Comparison of ENCODE assay signal across 26 cellular contexts in genomic region chr3:171691485-171691884, GRCh38.
DNase-seq lines count a peak whose midpoint lies in the region; ATAC-seq, FAIRE-seq and TF ChIP-seq lines count a peak whose summit lies in the region.
"Had no signal": no experiment of that assay in that cellular context is flagged by ENCODE, and none has a peak within 500 bp of the region (broad histone marks: within the 10 kb centered on the region; RNA-seq: fewer than 3 reads in every experiment).

No MANE protein-coding gene starts in this region.

- DNase-seq in IMR-90 (no peak), NCI-H1105 (lab: John Stamatoyannopoulos, UW) (no peak), H54 (ENCODE audit: insufficient read length, low spot score) (no peak)
- DNase-seq in activated CD4-positive, alpha-beta T cell treated with anti-CD3 and anti-CD28 coated beads, Interleukin-2, amount 10 ng/mL, durations not matched to agents 24 days and 14 days, result no peak
- DNase-seq: 8988T; ACHN; BE2C; C1 segment of cervical spinal cord; CD4-positive, alpha-beta memory T cell; CD4-positive, CD25-positive, alpha-beta regulatory T cell; CD8-positive, alpha-beta memory T cell; COR-L47; DMS 273 treated with DMSO at 0.1 percent for 48 hours; DMS153; DMS79 treated with DMSO at 0.1 percent for 48 hours; GDM1 had no signal

- TF ChIP-seq CTCF in IMR-90 (conservative IDR thresholded peaks at IDR 0.05; ENCODE audit: low read depth, low read length) (no peak), neutrophil (IDR thresholded peaks at IDR 0.05) (no peak)

- no peaks in the 10 kb centered on the region for H3K79me1 ChIP-seq in IMR-90 (ENCODE audit: low read depth in 1 of 2, low read length in 2 of 2)

- H3K23ac ChIP-seq in IMR-90 (ENCODE audit: low read depth, low read length), result no peak overlapping the region

- H2AK5ac ChIP-seq in IMR-90 (ENCODE audit: low read depth, low read length), result no peak overlapping the region

- H3K9me3 ChIP-seq in IMR-90 (ENCODE audit: control insufficient read depth, insufficient read depth, low read length) (no peaks in the 10 kb centered on the region), neutrophil (no peaks in the 10 kb centered on the region)
- H3K9me3 ChIP-seq: BE2C, BLaER1 had no signal

- H3K4me2 ChIP-seq in IMR-90 (ENCODE audit: low read depth, low read length), result no peak overlapping the region
- H3K4me2 ChIP-seq: BLaER1 had no signal

- H3K4me3 ChIP-seq in IMR-90 (ENCODE audit: insufficient read depth, low read depth, low read length) (no peak overlapping the region), neutrophil (ENCODE audit: low read depth in 1 of 2, low read length in 1 of 2) (no peak overlapping the region)
- H3K4me3 ChIP-seq: BLaER1, GM12878 had no signal

- TF ChIP-seq POLR2A in IMR-90 (IDR thresholded peaks at IDR 0.05; ENCODE audit: low read depth, low read length) (no peak), H54 (IDR thresholded peaks at IDR 0.05; ENCODE audit: low read depth, low read length) (no peak)

- H2AFZ ChIP-seq in IMR-90 (replicated peaks; ENCODE audit: low read length, poor library complexity), result no peak overlapping the region

- no peak overlapping the region for H3K4me3 Mint-ChIP-seq in activated CD4-positive, alpha-beta T cell treated with anti-CD3 and anti-CD28 coated beads, Interleukin-2, amount 10 ng/mL, durations not matched to agents 24 days and 14 days
- H3K4me3 Mint-ChIP-seq: CD4-positive, alpha-beta memory T cell; CD4-positive, CD25-positive, alpha-beta regulatory T cell; CD8-positive, alpha-beta memory T cell had no signal

- no peak overlapping the region for H2AK9ac ChIP-seq in IMR-90 (replicated peaks; ENCODE audit: low read depth, low read length, poor library complexity)

- H2BK5ac ChIP-seq in IMR-90 (ENCODE audit: low read depth, low read length, poor library complexity, severe bottlenecking), result no peak overlapping the region

- H4K91ac ChIP-seq in IMR-90 (ENCODE audit: insufficient read depth, low read depth, low read length), result no peak overlapping the region

- no peaks in the 10 kb centered on the region for H3K36me3 Mint-ChIP-seq in activated CD4-positive, alpha-beta T cell treated with anti-CD3 and anti-CD28 coated beads, Interleukin-2, amount 10 ng/mL, durations not matched to agents 24 days and 14 days (ENCODE audit: low read depth)
- H3K36me3 Mint-ChIP-seq: CD4-positive, CD25-positive, alpha-beta regulatory T cell; CD8-positive, alpha-beta memory T cell had no signal

- H2BK20ac ChIP-seq in IMR-90 (ENCODE audit: low read depth, low read length), result no peak overlapping the region

- intact Hi-C loops in IMR-90 (cut with micrococcal nuclease), result no loop called here
- intact Hi-C loops in activated CD4-positive, alpha-beta T cell treated with anti-CD3 and anti-CD28 coated beads, Interleukin-2, amount 10 ng/mL, durations not matched to agents 24 days and 14 days (cut with micrococcal nuclease), result no loop called here

- H3K27ac ChIP-seq in IMR-90 (ENCODE audit: insufficient read depth, low read length) (no peak overlapping the region), neutrophil (peak overlapping the region; percentile 68)
- H3K27ac ChIP-seq: BLaER1 had no signal

- H3K9me1 ChIP-seq in IMR-90 (ENCODE audit: insufficient read depth, low read length), result no peaks in the 10 kb centered on the region

- TF ChIP-seq RAD21 in IMR-90 (IDR thresholded peaks at IDR 0.05; ENCODE audit: low read length), result no peak

- peaks cover 1% of the 10 kb centered on the region; the same call in 1 of the 2 replicates for H3K4me1 ChIP-seq in IMR-90 (ENCODE audit: control insufficient read depth, insufficient read depth, low read length)
- H3K4me1 ChIP-seq in neutrophil (ENCODE audit: control insufficient read depth in 1 of 2, insufficient read depth in 1 of 2, low read depth in 1 of 2, low read length in 1 of 2), result peaks cover 5 to 10% of the 10 kb centered on the region in 2 experiments

- no peak overlapping the region for H3K4ac ChIP-seq in IMR-90 (ENCODE audit: low read depth, low read length)

- no TSS peak for BruUV-seq in IMR-90 (replicated peaks; lab: Mats Ljungman, UMichigan)

- POLR2A ChIA-PET in IMR-90 (lab: Charles Lee; ENCODE audit: unreplicated experiment), result no interaction called here

- no peak overlapping the region for H3K18ac ChIP-seq in IMR-90 (ENCODE audit: low read depth, low read length)

- no peak overlapping the region for H3K14ac ChIP-seq in IMR-90 (replicated peaks; ENCODE audit: low read depth, low read length)

- no peak overlapping the region for H4K8ac ChIP-seq in IMR-90 (ENCODE audit: low read depth in 2 of 2, low read length in 2 of 2)

- WGBS in IMR-90 (ENCODE audit: extremely low coverage in 2 of 2, insufficient read length in 1 of 2), 2 experiments, result no CpG with 5 or more reads among the region's 1 CpG

- in situ Hi-C loops in IMR-90 (cut with MboI; ENCODE audit: low sequenced_read_pairs), result no loop called here

- peak; percentile 3 for FAIRE-seq in G401.6 (lab: Jason Lieb, UNC)
- peak; percentile 75 for FAIRE-seq in colon (lab: Jason Lieb, UNC)
- no peak for FAIRE-seq in H54 (lab: Jason Lieb, UNC)
- FAIRE-seq: A204.1, GM12878, GM12892, GM18507 had no signal

- H2BK120ac ChIP-seq in IMR-90 (ENCODE audit: low read depth, low read length), result no peak overlapping the region

- no peaks in the 10 kb centered on the region for H3K9me3 Mint-ChIP-seq in activated CD4-positive, alpha-beta T cell treated with anti-CD3 and anti-CD28 coated beads, Interleukin-2, amount 10 ng/mL, durations not matched to agents 24 days and 14 days
- H3K9me3 Mint-ChIP-seq: CD14-positive monocyte; CD8-positive, alpha-beta memory T cell had no signal

- 0 out of 2 replicates have a peak, but pooled peaks cover 3% of the 10 kb centered on the region for H3K36me3 ChIP-seq in IMR-90 (ENCODE audit: control insufficient read depth, insufficient read depth, low read length)
- H3K36me3 ChIP-seq in neutrophil, result peaks cover 70% of the 10 kb centered on the region
- H3K36me3 ChIP-seq: BE2C, BLaER1 had no signal

- H3K27me3 ChIP-seq in IMR-90 (ENCODE audit: control insufficient read depth, insufficient read depth, low read length), result no peaks in the 10 kb centered on the region
- no peaks in the 10 kb centered on the region for H3K27me3 ChIP-seq in neutrophil
- H3K27me3 ChIP-seq: BE2C, BLaER1 had no signal

- H3K27me3 Mint-ChIP-seq in activated CD4-positive, alpha-beta T cell treated with anti-CD3 and anti-CD28 coated beads, Interleukin-2, amount 10 ng/mL, durations not matched to agents 24 days and 14 days, result peaks cover 12% of the 10 kb centered on the region

- no peaks in the 10 kb centered on the region for H4K20me1 ChIP-seq in IMR-90 (ENCODE audit: insufficient read depth, low read length)
- H4K20me1 ChIP-seq: BLaER1 had no signal

- no peak overlapping the region for H2BK15ac ChIP-seq in IMR-90 (ENCODE audit: low read depth, low read length)

- no peak overlapping the region for H3K27ac Mint-ChIP-seq in activated CD4-positive, alpha-beta T cell treated with anti-CD3 and anti-CD28 coated beads, Interleukin-2, amount 10 ng/mL, durations not matched to agents 24 days and 14 days
- H3K27ac Mint-ChIP-seq: CD4-positive, alpha-beta memory T cell; CD4-positive, CD25-positive, alpha-beta regulatory T cell; CD8-positive, alpha-beta memory T cell had no signal

- H3K4me1 Mint-ChIP-seq in activated CD4-positive, alpha-beta T cell treated with anti-CD3 and anti-CD28 coated beads, Interleukin-2, amount 10 ng/mL, durations not matched to agents 24 days and 14 days, result no peaks in the 10 kb centered on the region

- CTCF ChIA-PET in IMR-90 (lab: Yijun Ruan, JAX), result no interaction called here

- ATAC-seq in IMR-90 (ENCODE audit: low read depth), result no peak
- no peak for ATAC-seq in GM18867 (IDR thresholded peaks at IDR 0.05; ENCODE audit: unreplicated experiment)

- H3K9ac ChIP-seq in IMR-90 (ENCODE audit: low read depth, low read length), result no peak overlapping the region
- H3K9ac ChIP-seq: BLaER1 had no signal

- dilution Hi-C loops in IMR-90 (cut with HindIII; ENCODE audit: low sequenced_read_pairs, unreplicated experiment), result no loop called here

- no peak overlapping the region for H3K56ac ChIP-seq in IMR-90 (ENCODE audit: extremely low read depth, insufficient read depth, low read length)

- H4K5ac ChIP-seq in IMR-90 (ENCODE audit: low read depth, low read length), result no peak overlapping the region

TF ChIP-seq in IMR-90, 13 proteins besides CTCF, POLR2A, EP300 and RAD21:
- no peak for TF ChIP-seq MXI1 (IDR thresholded peaks at IDR 0.05; ENCODE audit: borderline replicate concordance, low read depth, low read length)
- TF ChIP-seq CEBPB (IDR thresholded peaks at IDR 0.05; ENCODE audit: low read depth, low read length), result peak; percentile 24; the same call in 1 of the 2 replicates
- no peak for TF ChIP-seq MAZ (IDR thresholded peaks at IDR 0.05; ENCODE audit: borderline replicate concordance, low read depth, low read length)
TF ChIP-seq in IMR-90: peak in this region for 1.
